In the genomic region with DNA sequence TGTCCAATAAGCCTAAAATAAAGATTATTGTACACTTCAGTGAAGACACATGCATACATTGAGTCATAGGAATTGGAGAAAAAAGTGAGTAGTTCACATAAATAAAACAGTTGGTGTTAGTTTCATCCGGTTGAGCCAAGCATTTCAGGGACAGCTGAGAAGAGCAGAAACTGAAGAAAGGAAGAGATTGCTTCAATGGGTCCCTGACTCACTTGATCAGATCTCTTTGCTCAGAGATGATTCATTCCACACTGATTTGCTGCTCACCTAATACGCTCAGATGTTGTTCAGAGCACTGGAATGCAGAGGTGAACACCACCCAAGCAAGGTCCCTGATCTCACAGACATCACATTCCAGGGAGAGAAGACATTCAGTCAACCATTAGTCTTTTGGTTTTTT, we compare ENCODE assay signal across 13 cellular contexts.
DNase-seq lines count a peak whose midpoint lies in the region; ATAC-seq and TF ChIP-seq lines count a peak whose summit lies in the region.
"Had no signal": no experiment of that assay in that cellular context is flagged by ENCODE, and none has a peak within 500 bp of the region (broad histone marks: within the 10 kb centered on the region; RNA-seq: fewer than 3 reads in every experiment).

No MANE protein-coding gene starts in this region.

- H3K36me3 ChIP-seq in SK-N-SH (replicated peaks in 1 of 2; ENCODE audit: control insufficient read depth in 1 of 2, insufficient read depth in 2 of 2, low read length in 1 of 2), result no peaks in the 10 kb centered on the region
- H3K36me3 ChIP-seq in aorta (ENCODE audit: control insufficient read depth in 1 of 2, insufficient read depth in 2 of 2, low read length in 1 of 2), result no peaks in the 10 kb centered on the region

- H3K9me2 ChIP-seq in SK-N-SH, result no peaks in the 10 kb centered on the region

- H3K27me3 ChIP-seq in SK-N-SH (ENCODE audit: insufficient read depth) (no peaks in the 10 kb centered on the region), aorta (ENCODE audit: control insufficient read depth in 1 of 2, insufficient read depth in 2 of 2, low read length in 1 of 2) (no peaks in the 10 kb centered on the region)

- H3K27ac ChIP-seq in SK-N-SH (ENCODE audit: low read depth in 2 of 2, low read length in 1 of 2) (peak overlapping the region; percentile 39 to 92; a peak in 3 of 4 replicates), aorta (ENCODE audit: low read depth in 1 of 2, low read length in 2 of 2) (no peak overlapping the region)
- H3K27ac ChIP-seq: psoas muscle had no signal

- H4K20me1 ChIP-seq in SK-N-SH (ENCODE audit: insufficient read depth), result no peaks in the 10 kb centered on the region

- TF ChIP-seq EP300 in SK-N-SH (IDR thresholded peaks at IDR 0.05; ENCODE audit: borderline replicate concordance in 1 of 2, low read depth in 1 of 2, low read length in 1 of 2), result peak; percentile 5 to 87; a peak in 1 of 4 replicates

- H3K9me3 ChIP-seq in SK-N-SH, result no peaks in the 10 kb centered on the region
- H3K9me3 ChIP-seq in aorta (ENCODE audit: control insufficient read depth, low read length), result no peaks in the 10 kb centered on the region
- H3K9me3 ChIP-seq: psoas muscle had no signal

- DNase-seq in HCEC 1CT (peak; percentile 99), SK-N-SH (no peak), fibroblast of the conjunctiva (ENCODE audit: low read depth) (peak; percentile 41), skeletal muscle cell (ENCODE audit: low read depth) (peak; percentile 93), NCI-H1930 (lab: John Stamatoyannopoulos, UW) (no peak), aorta (no peak)
- DNase-seq in activated effector memory CD4-positive, alpha-beta T cell treated with Interleukin-2 at 50 U/mL for 16 hours, result no peak
- DNase-seq in activated naive CD4-positive, alpha-beta T cell treated with anti-CD3 and anti-CD28 coated beads for 36 hours, result no peak
- DNase-seq: activated CD8-positive, alpha-beta T cell treated with anti-CD3 and anti-CD28 coated beads, Interleukin-2, amount 10 ng/mL, durations not matched to agents 7 days and 5 days; NCI-H2107; psoas muscle; SHP77 treated with DMSO at 0.1 percent for 48 hours had no signal

- POLR2A ChIA-PET in SK-N-SH (lab: Yijun Ruan, JAX), result no interaction called here

- no peak for TF ChIP-seq RAD21 in SK-N-SH (IDR thresholded peaks at IDR 0.05; ENCODE audit: low read length)

- no peak overlapping the region for H3K4me3 Mint-ChIP-seq in activated naive CD4-positive, alpha-beta T cell treated with anti-CD3 and anti-CD28 coated beads for 36 hours
- H3K4me3 Mint-ChIP-seq: activated CD8-positive, alpha-beta T cell treated with anti-CD3 and anti-CD28 coated beads, Interleukin-2, amount 10 ng/mL, durations not matched to agents 7 days and 5 days; brain had no signal

- H3K4me1 Mint-ChIP-seq in activated naive CD4-positive, alpha-beta T cell treated with anti-CD3 and anti-CD28 coated beads for 36 hours (ENCODE audit: low read depth), result no peaks in the 10 kb centered on the region

- peaks cover 0 to 22% of the 10 kb centered on the region in 2 experiments; a peak in 3 of 4 replicates for H3K4me1 ChIP-seq in SK-N-SH (ENCODE audit: control insufficient read depth in 1 of 2, insufficient read depth in 2 of 2, low read depth in 1 of 2, low read length in 1 of 2)
- H3K4me1 ChIP-seq in aorta (ENCODE audit: control insufficient read depth in 1 of 2, insufficient read depth in 2 of 2, low read length in 2 of 2), result no peaks in the 10 kb centered on the region
- H3K4me1 ChIP-seq: psoas muscle had no signal

- H3K4me2 ChIP-seq in SK-N-SH, result peak overlapping the region; percentile 57; the same call in 1 of the 2 replicates

- peaks cover 26% of the 10 kb centered on the region for H3F3A ChIP-seq in SK-N-SH (replicated peaks; ENCODE audit: insufficient read depth)

- ATAC-seq in aorta (ENCODE audit: low FRiP score), result no peak
- ATAC-seq: activated CD8-positive, alpha-beta T cell treated with anti-CD3 and anti-CD28 coated beads, Interleukin-2, amount 10 ng/mL, durations not matched to agents 7 days and 5 days had no signal

- no peaks in the 10 kb centered on the region for H3K9me3 Mint-ChIP-seq in activated naive CD4-positive, alpha-beta T cell treated with anti-CD3 and anti-CD28 coated beads for 36 hours
- H3K9me3 Mint-ChIP-seq: brain had no signal

- H3K27me3 Mint-ChIP-seq in activated naive CD4-positive, alpha-beta T cell treated with anti-CD3 and anti-CD28 coated beads for 36 hours (ENCODE audit: low read depth), result no peaks in the 10 kb centered on the region

- peak overlapping the region; percentile 61 for H3K9ac ChIP-seq in SK-N-SH

- CTCF ChIA-PET in SK-N-SH (lab: Yijun Ruan, JAX), result no interaction called here
- CTCF ChIA-PET in activated naive CD4-positive, alpha-beta T cell treated with anti-CD3 and anti-CD28 coated beads for 36 hours (lab: Charles Lee), result no interaction called here

- TF ChIP-seq CTCF in SK-N-SH (IDR thresholded peaks at IDR 0.05), result no peak

- H3K36me3 Mint-ChIP-seq in activated naive CD4-positive, alpha-beta T cell treated with anti-CD3 and anti-CD28 coated beads for 36 hours (ENCODE audit: low read depth), result no peaks in the 10 kb centered on the region
- H3K36me3 Mint-ChIP-seq: brain had no signal

- peak overlapping the region; percentile 73; the same call in 1 of the 2 replicates for H2AFZ ChIP-seq in SK-N-SH (ENCODE audit: low read depth)

- intact Hi-C loops in activated naive CD4-positive, alpha-beta T cell treated with anti-CD3 and anti-CD28 coated beads for 36 hours (cut with micrococcal nuclease), result no loop called here
- intact Hi-C loops in aorta (cut with DNase I), result no loop called here

- H3K4me3 ChIP-seq in SK-N-SH (ENCODE audit: low read depth in 2 of 2, low read length in 1 of 2) (peak overlapping the region in 1 of 2 experiments; percentile 18; a peak in 1 of 4 replicates), skeletal muscle cell (ENCODE audit: low read depth, low read length) (no peak overlapping the region), aorta (ENCODE audit: low read length in 2 of 2) (no peak overlapping the region)
- H3K4me3 ChIP-seq: psoas muscle had no signal

- H3K27ac Mint-ChIP-seq in activated naive CD4-positive, alpha-beta T cell treated with anti-CD3 and anti-CD28 coated beads for 36 hours, result no peak overlapping the region
- H3K27ac Mint-ChIP-seq: activated CD8-positive, alpha-beta T cell treated with anti-CD3 and anti-CD28 coated beads, Interleukin-2, amount 10 ng/mL, durations not matched to agents 7 days and 5 days; brain had no signal

- WGBS in SK-N-SH (ENCODE audit: low lambda C conversion rate), result 9% methylated on average over 2 of the region's 2 CpGs
- 84 to 89% methylated on average over 2 of the region's 2 CpGs for WGBS in aorta, 2 donors

- H3K79me2 ChIP-seq in SK-N-SH (ENCODE audit: insufficient read depth), result no peaks in the 10 kb centered on the region

TF ChIP-seq in SK-N-SH, 30 proteins besides CTCF, POLR2A, EP300 and RAD21 (continues in another document):
- TF ChIP-seq GABPA (IDR thresholded peaks at IDR 0.05; ENCODE audit: low read depth), result no peak
- no peak for TF ChIP-seq YY1 (IDR thresholded peaks at IDR 0.05; ENCODE audit: low read depth)
- TF ChIP-seq, protein P1, sequence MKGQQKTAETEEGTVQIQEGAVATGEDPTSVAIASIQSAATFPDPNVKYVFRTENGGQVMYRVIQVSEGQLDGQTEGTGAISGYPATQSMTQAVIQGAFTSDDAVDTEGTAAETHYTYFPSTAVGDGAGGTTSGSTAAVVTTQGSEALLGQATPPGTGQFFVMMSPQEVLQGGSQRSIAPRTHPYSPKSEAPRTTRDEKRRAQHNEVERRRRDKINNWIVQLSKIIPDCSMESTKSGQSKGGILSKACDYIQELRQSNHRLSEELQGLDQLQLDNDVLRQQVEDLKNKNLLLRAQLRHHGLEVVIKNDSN (IDR thresholded peaks at IDR 0.05; ENCODE audit: borderline replicate concordance, low read depth), result no peak
- peak; percentile 97 for TF ChIP-seq FOSL2 (IDR thresholded peaks at IDR 0.05; ENCODE audit: borderline replicate concordance, low read depth)
- TF ChIP-seq ELF1 (IDR thresholded peaks at IDR 0.05), result no peak
- TF ChIP-seq, protein P2, sequence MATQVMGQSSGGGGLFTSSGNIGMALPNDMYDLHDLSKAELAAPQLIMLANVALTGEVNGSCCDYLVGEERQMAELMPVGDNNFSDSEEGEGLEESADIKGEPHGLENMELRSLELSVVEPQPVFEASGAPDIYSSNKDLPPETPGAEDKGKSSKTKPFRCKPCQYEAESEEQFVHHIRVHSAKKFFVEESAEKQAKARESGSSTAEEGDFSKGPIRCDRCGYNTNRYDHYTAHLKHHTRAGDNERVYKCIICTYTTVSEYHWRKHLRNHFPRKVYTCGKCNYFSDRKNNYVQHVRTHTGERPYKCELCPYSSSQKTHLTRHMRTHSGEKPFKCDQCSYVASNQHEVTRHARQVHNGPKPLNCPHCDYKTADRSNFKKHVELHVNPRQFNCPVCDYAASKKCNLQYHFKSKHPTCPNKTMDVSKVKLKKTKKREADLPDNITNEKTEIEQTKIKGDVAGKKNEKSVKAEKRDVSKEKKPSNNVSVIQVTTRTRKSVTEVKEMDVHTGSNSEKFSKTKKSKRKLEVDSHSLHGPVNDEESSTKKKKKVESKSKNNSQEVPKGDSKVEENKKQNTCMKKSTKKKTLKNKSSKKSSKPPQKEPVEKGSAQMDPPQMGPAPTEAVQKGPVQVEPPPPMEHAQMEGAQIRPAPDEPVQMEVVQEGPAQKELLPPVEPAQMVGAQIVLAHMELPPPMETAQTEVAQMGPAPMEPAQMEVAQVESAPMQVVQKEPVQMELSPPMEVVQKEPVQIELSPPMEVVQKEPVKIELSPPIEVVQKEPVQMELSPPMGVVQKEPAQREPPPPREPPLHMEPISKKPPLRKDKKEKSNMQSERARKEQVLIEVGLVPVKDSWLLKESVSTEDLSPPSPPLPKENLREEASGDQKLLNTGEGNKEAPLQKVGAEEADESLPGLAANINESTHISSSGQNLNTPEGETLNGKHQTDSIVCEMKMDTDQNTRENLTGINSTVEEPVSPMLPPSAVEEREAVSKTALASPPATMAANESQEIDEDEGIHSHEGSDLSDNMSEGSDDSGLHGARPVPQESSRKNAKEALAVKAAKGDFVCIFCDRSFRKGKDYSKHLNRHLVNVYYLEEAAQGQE (IDR thresholded peaks at IDR 0.05; ENCODE audit: low read depth, low read length), result no peak
- no peak for TF ChIP-seq MXI1 (IDR thresholded peaks at IDR 0.05; ENCODE audit: low read depth, low read length)
- TF ChIP-seq RCOR1 (IDR thresholded peaks at IDR 0.05; ENCODE audit: low read length), result no peak
- TF ChIP-seq TCF12 (IDR thresholded peaks at IDR 0.05), result peak; percentile 85
- TF ChIP-seq RXRA (IDR thresholded peaks at IDR 0.05; ENCODE audit: borderline replicate concordance, low read depth), result peak; percentile 66; the same call in 1 of the 2 replicates
- TF ChIP-seq NFIC (IDR thresholded peaks at IDR 0.05; ENCODE audit: borderline replicate concordance), result peak; percentile 21
- TF ChIP-seq TAF1 (IDR thresholded peaks at IDR 0.05; ENCODE audit: borderline replicate concordance, low read depth, low read length), result no peak
- TF ChIP-seq MEF2A (IDR thresholded peaks at IDR 0.05; ENCODE audit: borderline replicate concordance, low read depth), result peak; percentile 47; the same call in 1 of the 2 replicates

Comparison
In these comparisons a context has a peak if more than half of its experiments do, and no peak if none do; other contexts are left out.
1. DNase-seq: peak in HCEC 1CT (single experiment), fibroblast of the conjunctiva (single experiment) and skeletal muscle cell (single experiment); none in SK-N-SH (single experiment), activated effector memory CD4-positive, alpha-beta T cell treated with Interleukin-2 at 50 U/mL for 16 hours (single experiment), activated naive CD4-positive, alpha-beta T cell treated with anti-CD3 and anti-CD28 coated beads for 36 hours (single experiment), NCI-H1930 (0 of 2) and aorta (0 of 2).
2. H3K27ac ChIP-seq: peak in SK-N-SH (2 of 2); none in aorta (0 of 2).